Comparison of ENCODE assay signal across 8 cellular contexts in the genomic region with DNA sequence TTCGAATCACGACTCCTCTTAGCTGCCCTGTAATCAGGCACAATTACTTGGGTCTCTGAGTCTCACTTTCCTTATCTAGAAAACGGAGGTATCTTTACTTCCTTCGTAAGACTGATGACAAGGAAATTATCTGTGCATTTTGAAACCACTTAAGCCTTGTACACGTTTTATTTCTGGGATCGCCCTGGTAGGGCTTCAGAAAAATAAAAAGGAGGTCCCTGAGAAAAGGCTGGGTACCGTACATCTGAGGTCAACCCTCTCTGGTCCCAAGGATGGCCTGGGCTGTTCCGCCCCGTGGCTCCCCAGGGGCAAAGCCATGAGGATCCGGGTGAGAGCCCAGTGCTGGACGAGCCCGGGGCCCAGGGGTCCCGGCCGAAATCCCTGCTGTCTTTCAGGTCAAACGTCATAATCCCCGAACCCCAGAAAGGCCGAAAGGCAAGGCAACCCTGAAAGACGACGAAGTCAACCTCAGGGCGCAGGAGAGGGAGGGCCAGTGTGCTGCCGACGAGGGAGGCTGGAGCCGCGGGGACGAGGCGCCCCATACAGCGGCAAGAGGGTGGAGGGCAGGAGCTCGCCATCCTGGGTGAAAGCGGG. TPM values are rescaled to one million over a fixed set of nuclear protein-coding genes. Genes with fewer than 3 reads are reported as not detected.
DNase-seq lines count a peak whose midpoint lies in the region; ATAC-seq, FAIRE-seq and TF ChIP-seq lines count a peak whose summit lies in the region.

No MANE protein-coding gene starts in this region.

- TF ChIP-seq CTCF in AG04450 (IDR thresholded peaks at IDR 0.05; ENCODE audit: low read depth, low read length) (no peak), Peyer's patch (IDR thresholded peaks at IDR 0.05) (no peak), fibroblast of lung (conservative IDR thresholded peaks at IDR 0.05 in 1 of 2, IDR thresholded peaks at IDR 0.05 in 1 of 2; ENCODE audit: low read depth in 1 of 2, low read length in 2 of 2) (no peak), prostate gland (IDR thresholded peaks at IDR 0.05) (no peak)

- H3K27me3 ChIP-seq in AG04450 (ENCODE audit: control insufficient read depth, insufficient read depth, low read length) (no peaks in the 10 kb centered on the region), Peyer's patch (no peaks in the 10 kb centered on the region), fibroblast of lung (ENCODE audit: control insufficient read depth, insufficient read depth, low read length) (no peaks in the 10 kb centered on the region), prostate gland (replicated peaks; ENCODE audit: insufficient read depth) (no peaks in the 10 kb centered on the region)

- H2AFZ ChIP-seq in fibroblast of lung (ENCODE audit: low read length): peak overlapping the region; percentile 87

- DNase-seq in AG04450 (ENCODE audit: low read depth, low spot score): no peak
- no peak for DNase-seq in Peyer's patch
- no peak for DNase-seq in fibroblast of lung (ENCODE audit: low read depth in 2 of 2)
- DNase-seq in prostate gland (ENCODE audit: low spot score): no peak
- no peak for DNase-seq in frontal cortex (ENCODE audit: low spot score in 2 of 2)

- peaks cover 42% of the 10 kb centered on the region for H3K79me2 ChIP-seq in fibroblast of lung (ENCODE audit: control insufficient read depth, insufficient read depth, low read length)

- 8% methylated on average over 29 of the region's 29 CpGs for WGBS in prostate gland

- peak overlapping the region; percentile 95 for H3K4me3 ChIP-seq in AG04450 (ENCODE audit: low read depth, low read length)
- H3K4me3 ChIP-seq in Peyer's patch: peak overlapping the region; percentile 56 to 92 (median 74)
- peak overlapping the region; percentile 74 to 99 (median 84) for H3K4me3 ChIP-seq in fibroblast of lung (replicated peaks in 1 of 4; ENCODE audit: control extremely low read depth in 1 of 4, insufficient read depth in 1 of 4, low read depth in 3 of 4, low read length in 4 of 4)
- H3K4me3 ChIP-seq in prostate gland: peak overlapping the region; percentile 95 to 99

- peak overlapping the region; percentile 92 for H3K4me2 ChIP-seq in fibroblast of lung (ENCODE audit: extremely low read depth, insufficient read depth, low read length)

- H3K36me3 ChIP-seq in Peyer's patch (peaks cover 0 to 17% (median 0%) of the 10 kb centered on the region in 3 donors), fibroblast of lung (ENCODE audit: control insufficient read depth, insufficient read depth, low read length) (peaks cover 10% of the 10 kb centered on the region), prostate gland (no peaks in the 10 kb centered on the region)

- peaks cover 6% of the 10 kb centered on the region for H4K20me1 ChIP-seq in fibroblast of lung (ENCODE audit: control insufficient read depth, extremely low read depth, insufficient read depth, low read length)

- H3K9ac ChIP-seq in fibroblast of lung (ENCODE audit: insufficient read depth, low read length): peak overlapping the region; percentile 98

- POLR2A ChIA-PET in AG04450 (lab: Yijun Ruan, JAX): interaction anchor here (0.5 to 2.7 kb wide), 43 partner anchors 8 to 694 kb away, joined by 3 to 75 read pairs (median 6); partner anchors contain the start of genes ARMC5, HSD3B7, KAT8 and PYCARD

- peak overlapping the region; percentile 91 for H3K27ac ChIP-seq in AG04450 (ENCODE audit: low read depth, low read length)
- H3K27ac ChIP-seq in Peyer's patch: peak overlapping the region; percentile 87 to 99 (median 92)
- peak overlapping the region; percentile 99 for H3K27ac ChIP-seq in fibroblast of lung (ENCODE audit: insufficient read depth, low read length)
- H3K27ac ChIP-seq in prostate gland: peak overlapping the region; percentile 98

- peaks cover 0 to 39% (median 16%) of the 10 kb centered on the region in 4 donors for H3K4me1 ChIP-seq in Peyer's patch
- H3K4me1 ChIP-seq in fibroblast of lung (ENCODE audit: control insufficient read depth, extremely low read depth, insufficient read depth, low read length): peaks cover 7% of the 10 kb centered on the region
- H3K4me1 ChIP-seq in prostate gland (replicated peaks): peaks cover 18% of the 10 kb centered on the region

- intact Hi-C loops in prostate gland (cut with DNase I): no loop called here

- TF ChIP-seq POLR2A in Peyer's patch (IDR thresholded peaks at IDR 0.05): no peak
- TF ChIP-seq POLR2A in prostate gland (IDR thresholded peaks at IDR 0.05): peak; percentile 68

- ATAC-seq in GM21526 (IDR thresholded peaks at IDR 0.05; ENCODE audit: low FRiP score, unreplicated experiment) (peak; percentile 9), HG02763 (IDR thresholded peaks at IDR 0.05; ENCODE audit: unreplicated experiment) (no peak), HG02571 (IDR thresholded peaks at IDR 0.05; ENCODE audit: unreplicated experiment) (no peak)

- H3K9me3 ChIP-seq in AG04450 (ENCODE audit: control insufficient read depth, insufficient read depth, low read length) (no peaks in the 10 kb centered on the region; the same call in 1 of the 2 replicates), Peyer's patch (no peaks in the 10 kb centered on the region), fibroblast of lung (ENCODE audit: control insufficient read depth, insufficient read depth, low read depth, low read length) (no peaks in the 10 kb centered on the region), prostate gland (no peaks in the 10 kb centered on the region)

- no peak for FAIRE-seq in frontal cortex (lab: Jason Lieb, UNC)

- CTCF ChIA-PET in AG04450 (lab: Charles Lee): interaction anchor here (1.7 kb wide), 1 partner anchor 37 kb away, joined by 7 read pairs; no protein-coding TSS in a partner anchor

RNA-seq across cellular contexts. Expression of gene FUS, which starts 0.7 kb away (rescaled TPM):
- polyA plus RNA-seq in AG04450 (2011; rRNA removed): 156 and 166 TPM in 2 replicates
- 124 and 147 TPM in 2 replicates for polyA minus RNA-seq in AG04450 (2011; rRNA and poly(A)+ RNA removed)
- 100 to 1,000 TPM in 2 of 4 donors, 10 to 100 TPM in 2; 69.7 to 173 (median 121) TPM for total RNA-seq in Peyer's patch
- 34.4 and 44.3 TPM in 2 replicates for total RNA-seq in fibroblast of lung
- polyA plus RNA-seq in fibroblast of lung: 199 and 263 TPM in 2 replicates
- polyA plus RNA-seq in fibroblast of lung (2012): 506 and 756 TPM in 2 replicates
- 213 and 344 TPM in 2 replicates for polyA minus RNA-seq in fibroblast of lung (ENCODE audit: low replicate concordance)
- 10 to 100 TPM; 48.6 to 87.5 TPM for total RNA-seq in prostate gland
- total RNA-seq in frontal cortex: 36.3 TPM

RNA-seq across cellular contexts. Expression of gene PYCARD, which starts 23.3 kb away (rescaled TPM):
- polyA plus RNA-seq in AG04450 (2011; rRNA removed): 21.8 and 31.0 TPM in 2 replicates
- 14.0 and 19.3 TPM in 2 replicates for polyA minus RNA-seq in AG04450 (2011; rRNA and poly(A)+ RNA removed)
- 100 to 1,000 TPM in 2 of 4 donors, 10 to 100 TPM in 2; 91.1 to 201 (median 125) TPM for total RNA-seq in Peyer's patch
- total RNA-seq in fibroblast of lung: 103 and 109 TPM in 2 replicates
- 15.4 and 18.4 TPM in 2 replicates for polyA plus RNA-seq in fibroblast of lung
- polyA plus RNA-seq in fibroblast of lung (2012): 53.1 and 63.1 TPM in 2 replicates
- 35.5 and 81.3 TPM in 2 replicates for polyA minus RNA-seq in fibroblast of lung (ENCODE audit: low replicate concordance)
- total RNA-seq in prostate gland: 10 to 100 TPM; 27.2 to 51.6 TPM
- total RNA-seq in frontal cortex: 1.6 TPM

RNA-seq across cellular contexts. Expression of gene PRSS36, which starts 29.4 kb away (rescaled TPM):
- 0.24 and 0.42 TPM in 2 replicates for polyA plus RNA-seq in AG04450 (2011; rRNA removed)
- polyA minus RNA-seq in AG04450 (2011; rRNA and poly(A)+ RNA removed): not detected in 2 replicates
- total RNA-seq in Peyer's patch: 10 to 100 TPM in 3 of 4 donors, not detected in 1; 26.1 to 31.3 (median 28.2) TPM
- 0.17 TPM in 1 of 2 replicates, not detected in the other for total RNA-seq in fibroblast of lung
- polyA plus RNA-seq in fibroblast of lung: 0.10 and 0.20 TPM in 2 replicates
- polyA plus RNA-seq in fibroblast of lung (2012): 0.06 and 0.43 TPM in 2 replicates
- polyA minus RNA-seq in fibroblast of lung (ENCODE audit: low replicate concordance): not detected in 2 replicates
- total RNA-seq in prostate gland: 1 to 10 TPM; 4.3 to 4.7 TPM
- 1.6 TPM for total RNA-seq in frontal cortex

RNA-seq across cellular contexts. Expression of gene TRIM72, which starts 34.7 kb away (rescaled TPM):
- polyA plus RNA-seq in AG04450 (2011; rRNA removed) (not detected in 2 replicates), fibroblast of lung (not detected in 2 replicates)
- not detected in 2 replicates for polyA minus RNA-seq in AG04450 (2011; rRNA and poly(A)+ RNA removed)
- total RNA-seq in Peyer's patch (not detected), fibroblast of lung (under 0.01 TPM in 1 of 2 replicates, not detected in the other), prostate gland (1 to 10 TPM in 1 of 2 donors, under 1 TPM in 1; 0.23 to 3.9 TPM), frontal cortex (1.2 TPM)
- polyA plus RNA-seq in fibroblast of lung (2012): not detected in 2 replicates
- polyA minus RNA-seq in fibroblast of lung (ENCODE audit: low replicate concordance): not detected in 2 replicates

RNA-seq across cellular contexts. Expression of gene PYDC1, which starts 37.7 kb away (rescaled TPM):
- polyA plus RNA-seq in AG04450 (2011; rRNA removed) (not detected in 2 replicates), fibroblast of lung (not detected in 2 replicates)
- not detected in 2 replicates for polyA minus RNA-seq in AG04450 (2011; rRNA and poly(A)+ RNA removed)
- total RNA-seq in Peyer's patch (not detected), fibroblast of lung (not detected in 2 replicates), prostate gland (not detected), frontal cortex (0.41 TPM)
- not detected in 2 replicates for polyA plus RNA-seq in fibroblast of lung (2012)
- polyA minus RNA-seq in fibroblast of lung (ENCODE audit: low replicate concordance): not detected in 2 replicates

Comparison
In these comparisons a context has a peak if more than half of its experiments do, and no peak if none do; other contexts are left out.
1. RNA of gene PYCARD, which starts 23.3 kb away (total RNA-seq): 91.1 to 201 TPM in Peyer's patch, 103 to 109 TPM in fibroblast of lung and 27.2 to 51.6 TPM in prostate gland; 1.6 TPM in frontal cortex (single experiment); every median in the first group is over 10 times any median in the second.
2. Peak in every context shown above with its lines, with median percentiles within 50 percentile points of each other: H3K27ac ChIP-seq and H3K4me3 ChIP-seq.